31 cellular contexts compared by ENCODE assay signal in the genomic region with DNA sequence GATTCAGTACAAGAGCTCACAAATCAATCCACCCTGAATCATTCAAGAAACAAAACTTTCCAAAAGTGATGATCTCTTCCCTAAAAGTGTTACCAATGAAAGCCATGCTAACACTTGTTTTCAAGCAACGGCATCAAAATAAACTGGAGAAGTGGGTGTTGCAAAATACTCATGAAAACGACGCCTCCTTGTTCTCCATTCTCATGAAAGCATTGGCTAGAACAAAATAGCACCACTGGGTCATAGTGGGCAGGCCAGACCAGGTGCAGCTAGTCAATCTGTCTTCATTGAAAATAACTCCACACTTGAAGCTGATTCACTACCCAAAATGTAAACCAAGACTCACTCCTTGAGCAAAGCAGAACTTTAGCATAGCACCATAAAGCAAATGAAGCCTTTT. TPM values are rescaled to one million over a fixed set of nuclear protein-coding genes. Genes with fewer than 3 reads are reported as not detected.
A peak's percentile ranks its signal among the peaks of the same experiment; 100 is the strongest.
DNase-seq lines count a peak whose midpoint lies in the region; ATAC-seq lines count a peak whose summit lies in the region.
"Had no signal": no experiment of that assay in that cellular context is flagged by ENCODE, and none has a peak within 500 bp of the region (broad histone marks: within the 10 kb centered on the region; RNA-seq: fewer than 3 reads in every experiment).

No MANE protein-coding gene starts in this region.

- peaks cover 2% of the 10 kb centered on the region for H3K27me3 Mint-ChIP-seq in activated T-helper 1 cell treated with anti-CD3 and anti-CD28 coated beads, Interleukin-12 subunit alpha, Interleukin-12 subunit beta, Interleukin-2, Interleukin-4 antibody, amounts not matched to agents 30 ng/mL and 10 ng/mL and 1 ng/mL, durations not matched to agents 14 hours and 24 hours and 36 hours (ENCODE audit: insufficient read depth)
- peaks cover 21 to 45% (median 39%) of the 10 kb centered on the region in 5 donors for H3K27me3 Mint-ChIP-seq in naive thymus-derived CD4-positive, alpha-beta T cell

- H3K27ac ChIP-seq in naive thymus-derived CD4-positive, alpha-beta T cell (ENCODE audit: low read depth, low read length) = no peak overlapping the region
- H3K27ac ChIP-seq: ascending aorta, coronary artery, Peyer's patch, testis, uterus had no signal

- H3K4me3 ChIP-seq in naive thymus-derived CD4-positive, alpha-beta T cell (ENCODE audit: low read length) = no peak overlapping the region
- H3K4me3 ChIP-seq: ascending aorta, coronary artery, K562, Peyer's patch, testis, uterus had no signal

- CTCF ChIA-PET in naive thymus-derived CD4-positive, alpha-beta T cell (lab: Charles Lee) = no interaction called here

- peak overlapping the region; percentile 11 for H3K4me3 Mint-ChIP-seq in activated T-helper 1 cell treated with anti-CD3 and anti-CD28 coated beads, Interleukin-12 subunit alpha, Interleukin-12 subunit beta, Interleukin-2, Interleukin-4 antibody, amounts not matched to agents 30 ng/mL and 10 ng/mL and 1 ng/mL, durations not matched to agents 14 hours and 24 hours and 36 hours
- H3K4me3 Mint-ChIP-seq in naive thymus-derived CD4-positive, alpha-beta T cell = no peak overlapping the region
- H3K4me3 Mint-ChIP-seq: activated naive CD8-positive, alpha-beta T cell treated with anti-CD3 and anti-CD28 coated beads, Interleukin-2, amount 10 ng/mL, durations not matched to agents 7 days and 5 days; memory B cell had no signal

- in situ Hi-C loops in G401 (cut with HindIII; ENCODE audit: low sequenced_read_pairs) = no loop called here

- peak; percentile 34 for ATAC-seq in naive thymus-derived CD4-positive, alpha-beta T cell
- ATAC-seq in HG02678 (IDR thresholded peaks at IDR 0.05; ENCODE audit: unreplicated experiment) = no peak
- ATAC-seq: K562, right cardiac atrium had no signal

- H3K9me3 Mint-ChIP-seq in activated T-helper 1 cell treated with anti-CD3 and anti-CD28 coated beads, Interleukin-12 subunit alpha, Interleukin-12 subunit beta, Interleukin-2, Interleukin-4 antibody, amounts not matched to agents 30 ng/mL and 10 ng/mL and 1 ng/mL, durations not matched to agents 14 hours and 24 hours and 36 hours = no peaks in the 10 kb centered on the region
- H3K9me3 Mint-ChIP-seq in naive thymus-derived CD4-positive, alpha-beta T cell = peaks cover 0 to 3% (median 0%) of the 10 kb centered on the region in 11 donors
- H3K9me3 Mint-ChIP-seq: activated naive CD8-positive, alpha-beta T cell treated with anti-CD3 and anti-CD28 coated beads, Interleukin-2, amount 10 ng/mL, durations not matched to agents 7 days and 5 days had no signal

- H3K36me3 ChIP-seq in naive thymus-derived CD4-positive, alpha-beta T cell (ENCODE audit: control insufficient read depth in 2 of 3, insufficient read depth in 3 of 3, low read length in 3 of 3) = no peaks in the 10 kb centered on the region
- H3K36me3 ChIP-seq: ascending aorta, Peyer's patch, uterus had no signal

- no peaks in the 10 kb centered on the region for H3K9me3 ChIP-seq in naive thymus-derived CD4-positive, alpha-beta T cell (ENCODE audit: control insufficient read depth in 2 of 3, low read length in 3 of 3)
- H3K9me3 ChIP-seq: ascending aorta, Peyer's patch, testis, uterus had no signal

- H3K4me1 Mint-ChIP-seq in activated T-helper 1 cell treated with anti-CD3 and anti-CD28 coated beads, Interleukin-12 subunit alpha, Interleukin-12 subunit beta, Interleukin-2, Interleukin-4 antibody, amounts not matched to agents 30 ng/mL and 10 ng/mL and 1 ng/mL, durations not matched to agents 14 hours and 24 hours and 36 hours (ENCODE audit: low read depth) = peaks cover 82% of the 10 kb centered on the region
- peaks cover 12 to 57% (median 23%) of the 10 kb centered on the region in 7 donors for H3K4me1 Mint-ChIP-seq in naive thymus-derived CD4-positive, alpha-beta T cell

- POLR2A ChIA-PET in naive thymus-derived CD4-positive, alpha-beta T cell (lab: Charles Lee) = no interaction called here

- H3K27me3 ChIP-seq in naive thymus-derived CD4-positive, alpha-beta T cell (ENCODE audit: control insufficient read depth in 2 of 2, insufficient read depth in 2 of 2, low read length in 2 of 2) = peaks cover 0 to 9% of the 10 kb centered on the region in 2 donors
- H3K27me3 ChIP-seq: ascending aorta, Peyer's patch, testis, uterus had no signal

- intact Hi-C loops in activated T-helper 1 cell treated with anti-CD3 and anti-CD28 coated beads, Interleukin-12 subunit alpha, Interleukin-12 subunit beta, Interleukin-2, Interleukin-4 antibody, amounts not matched to agents 30 ng/mL and 10 ng/mL and 1 ng/mL, durations not matched to agents 14 hours and 24 hours and 36 hours (cut with micrococcal nuclease) = no loop called here
- intact Hi-C loops in naive thymus-derived CD4-positive, alpha-beta T cell (cut with micrococcal nuclease) = no loop called here

- peak; percentile 50 for DNase-seq in activated CD8-positive, alpha-beta memory T cell treated with anti-CD3 and anti-CD28 coated beads for 24 hours
- DNase-seq in activated CD8-positive, alpha-beta memory T cell treated with anti-CD3 and anti-CD28 coated beads, Interleukin-2, amount 50 U/mL, for 48 hours = no peak
- peak; percentile 77 for DNase-seq in G401 (ENCODE audit: low spot score)
- no peak for DNase-seq in activated T-helper 1 cell treated with anti-CD3 and anti-CD28 coated beads, Interleukin-12 subunit alpha, Interleukin-12 subunit beta, Interleukin-2, Interleukin-4 antibody, amounts not matched to agents 30 ng/mL and 10 ng/mL and 1 ng/mL, durations not matched to agents 14 hours and 24 hours and 36 hours (ENCODE audit: low spot score)
- no peak for DNase-seq in naive thymus-derived CD4-positive, alpha-beta T cell
- DNase-seq in cerebellum (ENCODE audit: low spot score) = no peak
- DNase-seq in NCI-H2029 treated with DMSO at 0.1 percent for 48 hours (lab: John Stamatoyannopoulos, UW) = no peak
- DNase-seq: activated CD4-positive, CD25-positive, alpha-beta regulatory T cell treated with anti-CD3 and anti-CD28 coated beads, Interleukin-2, amount 50 U/mL, for 72 hours; activated naive CD8-positive, alpha-beta T cell treated with anti-CD3 and anti-CD28 coated beads, Interleukin-2, amount 10 ng/mL, durations not matched to agents 7 days and 5 days; AML-193; CD4-positive, alpha-beta memory T cell; effector memory CD4-positive, alpha-beta T cell; erythroblast; glutamatergic neuron; GOT3; NCI-H1417; NCI-H2081 treated with DMSO at 0.1 percent for 48 hours; NCI-H226; Peyer's patch; right cardiac atrium; SHP77; stimulated activated CD4-positive, alpha-beta T cell treated with anti-CD3 and anti-CD28 coated beads, Interleukin-1b, Interleukin-23, amount 100 ng/mL, for 48 hours; stimulated activated naive CD4-positive, alpha-beta T cell treated with Interleukin-2 at 50 U/mL for 16 hours; T-helper 2 cell; testis; uterus had no signal

- H3K27ac Mint-ChIP-seq in activated T-helper 1 cell treated with anti-CD3 and anti-CD28 coated beads, Interleukin-12 subunit alpha, Interleukin-12 subunit beta, Interleukin-2, Interleukin-4 antibody, amounts not matched to agents 30 ng/mL and 10 ng/mL and 1 ng/mL, durations not matched to agents 14 hours and 24 hours and 36 hours = peak overlapping the region; percentile 7
- peak overlapping the region in 1 of 9 donors; percentile 16 for H3K27ac Mint-ChIP-seq in naive thymus-derived CD4-positive, alpha-beta T cell
- H3K27ac Mint-ChIP-seq: activated naive CD8-positive, alpha-beta T cell treated with anti-CD3 and anti-CD28 coated beads, Interleukin-2, amount 10 ng/mL, durations not matched to agents 7 days and 5 days; CD4-positive, alpha-beta memory T cell; memory B cell had no signal

- peaks cover 0 to 8% of the 10 kb centered on the region in 2 donors for H3K4me1 ChIP-seq in naive thymus-derived CD4-positive, alpha-beta T cell (ENCODE audit: control insufficient read depth in 2 of 2, insufficient read depth in 2 of 2, low read length in 2 of 2)
- H3K4me1 ChIP-seq: ascending aorta, Peyer's patch, uterus had no signal

- H3K36me3 Mint-ChIP-seq in activated T-helper 1 cell treated with anti-CD3 and anti-CD28 coated beads, Interleukin-12 subunit alpha, Interleukin-12 subunit beta, Interleukin-2, Interleukin-4 antibody, amounts not matched to agents 30 ng/mL and 10 ng/mL and 1 ng/mL, durations not matched to agents 14 hours and 24 hours and 36 hours (ENCODE audit: low read depth) = peaks cover 61% of the 10 kb centered on the region
- peaks cover 0 to 47% (median 7%) of the 10 kb centered on the region in 5 donors for H3K36me3 Mint-ChIP-seq in naive thymus-derived CD4-positive, alpha-beta T cell

RNA-seq across cellular contexts. Expression of gene TIAM1, which starts 4.3 kb away (rescaled TPM):
- 0.03 and 0.49 TPM in 2 replicates for total RNA-seq in G401 (2014; rRNA removed; shearing (Covaris generic))
- total RNA-seq in activated T-helper 1 cell treated with anti-CD3 and anti-CD28 coated beads, Interleukin-12 subunit alpha, Interleukin-12 subunit beta, Interleukin-2, Interleukin-4 antibody, amounts not matched to agents 30 ng/mL and 10 ng/mL and 1 ng/mL, durations not matched to agents 14 hours and 24 hours and 36 hours = 119 and 127 TPM in 2 replicates
- 100 to 1,000 TPM in 1 of 5 experiments, 10 to 100 TPM in 4; 53.5 to 103 (median 83.8) TPM for total RNA-seq in naive thymus-derived CD4-positive, alpha-beta T cell
- 10 to 100 TPM; 24.8 to 32.1 TPM for polyA plus RNA-seq in naive thymus-derived CD4-positive, alpha-beta T cell
- total RNA-seq in cerebellum = 79.3 TPM
- polyA plus RNA-seq: K562 had no signal

Comparison
In these comparisons a context has a peak if more than half of its experiments do, and no peak if none do; other contexts are left out.
1. DNase-seq: peak in activated CD8-positive, alpha-beta memory T cell treated with anti-CD3 and anti-CD28 coated beads for 24 hours (single experiment) and G401 (single experiment); none in activated CD8-positive, alpha-beta memory T cell treated with anti-CD3 and anti-CD28 coated beads, Interleukin-2, amount 50 U/mL, for 48 hours (single experiment), activated T-helper 1 cell treated with anti-CD3 and anti-CD28 coated beads, Interleukin-12 subunit alpha, Interleukin-12 subunit beta, Interleukin-2, Interleukin-4 antibody, amounts not matched to agents 30 ng/mL and 10 ng/mL and 1 ng/mL, durations not matched to agents 14 hours and 24 hours and 36 hours (single experiment), naive thymus-derived CD4-positive, alpha-beta T cell (0 of 9), cerebellum (single experiment) and NCI-H2029 treated with DMSO at 0.1 percent for 48 hours (single experiment).
2. RNA of gene TIAM1, which starts 4.3 kb away (total RNA-seq): 119 to 127 TPM in activated T-helper 1 cell treated with anti-CD3 and anti-CD28 coated beads, Interleukin-12 subunit alpha, Interleukin-12 subunit beta, Interleukin-2, Interleukin-4 antibody, amounts not matched to agents 30 ng/mL and 10 ng/mL and 1 ng/mL, durations not matched to agents 14 hours and 24 hours and 36 hours, 53.5 to 103 TPM in naive thymus-derived CD4-positive, alpha-beta T cell and 79.3 TPM in cerebellum (single experiment); 0.03 to 0.49 TPM in G401; every median in the first group is over 10 times any median in the second.